ENCODE assay signal across 1 cellular context in the genomic region with DNA sequence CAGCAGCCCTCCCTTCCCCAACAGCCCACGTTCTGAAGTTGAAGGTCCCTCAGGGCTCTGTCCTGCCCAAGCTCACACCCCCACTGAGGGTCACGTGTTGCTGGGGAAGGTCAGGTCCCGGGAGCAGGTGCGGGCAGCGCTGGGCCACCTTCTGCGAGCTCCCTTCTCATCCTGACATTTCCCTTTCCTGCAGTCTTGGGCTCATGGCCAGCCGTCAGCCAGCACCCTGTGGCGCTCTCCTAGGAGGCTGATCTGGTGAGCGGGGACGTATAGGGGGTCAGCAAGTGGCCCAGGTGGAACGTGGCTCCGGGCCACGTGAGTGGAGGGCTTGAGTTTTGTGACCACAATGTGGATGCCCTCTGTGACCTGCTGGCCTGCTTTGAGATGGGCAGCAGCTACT.
TF ChIP-seq lines count a peak whose summit lies in the region.

No MANE protein-coding gene starts in this region.

TF ChIP-seq in H1, 55 proteins besides CTCF, POLR2A, EP300 and RAD21:
- TF ChIP-seq ASH2L (IDR thresholded peaks at IDR 0.05; ENCODE audit: low read length) (no peak), TAF1 (IDR thresholded peaks at IDR 0.05; ENCODE audit: low read depth, low read length) (no peak), MAFK (IDR thresholded peaks at IDR 0.05; ENCODE audit: low read depth, low read length) (no peak), HDAC6 (IDR thresholded peaks at IDR 0.05; ENCODE audit: low read depth, low read length) (no peak), KDM5A (IDR thresholded peaks at IDR 0.05; ENCODE audit: low read length) (no peak), RXRA (IDR thresholded peaks at IDR 0.05; ENCODE audit: insufficient read depth, low read depth, low read length) (no peak), TEAD4 (IDR thresholded peaks at IDR 0.05; ENCODE audit: low read depth, low read length) (no peak), CEBPB (IDR thresholded peaks at IDR 0.05; ENCODE audit: low read depth, low read length) (no peak)
- TF ChIP-seq, protein P1, sequence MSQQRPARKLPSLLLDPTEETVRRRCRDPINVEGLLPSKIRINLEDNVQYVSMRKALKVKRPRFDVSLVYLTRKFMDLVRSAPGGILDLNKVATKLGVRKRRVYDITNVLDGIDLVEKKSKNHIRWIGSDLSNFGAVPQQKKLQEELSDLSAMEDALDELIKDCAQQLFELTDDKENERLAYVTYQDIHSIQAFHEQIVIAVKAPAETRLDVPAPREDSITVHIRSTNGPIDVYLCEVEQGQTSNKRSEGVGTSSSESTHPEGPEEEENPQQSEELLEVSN (IDR thresholded peaks at IDR 0.05): no peak
- TF ChIP-seq, protein P2, sequence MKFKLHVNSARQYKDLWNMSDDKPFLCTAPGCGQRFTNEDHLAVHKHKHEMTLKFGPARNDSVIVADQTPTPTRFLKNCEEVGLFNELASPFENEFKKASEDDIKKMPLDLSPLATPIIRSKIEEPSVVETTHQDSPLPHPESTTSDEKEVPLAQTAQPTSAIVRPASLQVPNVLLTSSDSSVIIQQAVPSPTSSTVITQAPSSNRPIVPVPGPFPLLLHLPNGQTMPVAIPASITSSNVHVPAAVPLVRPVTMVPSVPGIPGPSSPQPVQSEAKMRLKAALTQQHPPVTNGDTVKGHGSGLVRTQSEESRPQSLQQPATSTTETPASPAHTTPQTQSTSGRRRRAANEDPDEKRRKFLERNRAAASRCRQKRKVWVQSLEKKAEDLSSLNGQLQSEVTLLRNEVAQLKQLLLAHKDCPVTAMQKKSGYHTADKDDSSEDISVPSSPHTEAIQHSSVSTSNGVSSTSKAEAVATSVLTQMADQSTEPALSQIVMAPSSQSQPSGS (IDR thresholded peaks at IDR 0.05; ENCODE audit: low read length): no peak
